8 cellular contexts compared by ENCODE assay signal in genomic region chr7:23973264-23973663, GRCh38.
"Had no signal": no experiment of that assay in that cellular context is flagged by ENCODE, and none has a peak within 500 bp of the region (broad histone marks: within the 10 kb centered on the region; RNA-seq: fewer than 3 reads in every experiment).

No MANE protein-coding gene starts in this region.

- H3K27me3 Mint-ChIP-seq: IgD-negative memory B cell had no signal

- H3K27ac Mint-ChIP-seq: IgD-negative memory B cell had no signal

- H3K36me3 Mint-ChIP-seq: IgD-negative memory B cell had no signal

- H3K4me1 Mint-ChIP-seq: IgD-negative memory B cell had no signal

- H3K27ac ChIP-seq: HL-60, KMS-11 had no signal

- H3K9ac ChIP-seq: KMS-11 had no signal

- DNase-seq: IMR-90, Karpas-422, KBM-7, KG1 had no signal

- FAIRE-seq: HepG2 had no signal

- ATAC-seq: HepG2 had no signal

- H3K4me2 ChIP-seq: KMS-11 had no signal

- H3K4me3 Mint-ChIP-seq: IgD-negative memory B cell had no signal
